In the genomic region with DNA sequence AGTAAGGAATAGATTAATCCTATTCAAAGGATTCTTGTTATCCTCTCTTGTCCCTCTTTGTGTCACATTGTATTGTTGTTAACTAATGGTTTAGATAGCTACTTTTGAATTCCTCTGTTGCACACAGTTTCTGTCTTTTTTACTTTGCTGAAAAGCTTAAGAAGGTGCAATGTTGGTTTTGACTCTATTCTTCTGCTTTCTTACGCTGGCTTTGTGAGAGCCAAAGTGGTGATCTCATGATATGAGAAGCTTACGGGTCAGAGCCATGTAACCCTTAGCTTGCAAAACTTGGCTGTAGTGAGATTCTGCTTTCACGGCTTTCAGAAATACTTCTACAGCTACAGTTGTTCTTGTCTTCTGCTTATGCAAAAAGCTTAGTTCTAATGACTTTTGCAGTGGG, we compare ENCODE assay signal across 15 cellular contexts.
DNase-seq lines count a peak whose midpoint lies in the region; TF ChIP-seq lines count a peak whose summit lies in the region.
"Had no signal": no experiment of that assay in that cellular context is flagged by ENCODE, and none has a peak within 500 bp of the region (broad histone marks: within the 10 kb centered on the region; RNA-seq: fewer than 3 reads in every experiment).

No MANE protein-coding gene starts in this region.

- H3K4me3 Mint-ChIP-seq in CD14-positive monocyte = no peak overlapping the region
- H3K4me3 Mint-ChIP-seq: activated CD8-positive, alpha-beta T cell treated with anti-CD3 and anti-CD28 coated beads, Interleukin-2, amount 10 ng/mL, durations not matched to agents 7 days and 5 days; CD4-positive, CD25-positive, alpha-beta regulatory T cell; central memory CD8-positive, alpha-beta T cell; nephron progenitor cell had no signal

- H4K20me1 ChIP-seq in osteoblast (ENCODE audit: insufficient read depth, low read length) = no peaks in the 10 kb centered on the region

- H3K27ac Mint-ChIP-seq in CD14-positive monocyte = no peak overlapping the region
- H3K27ac Mint-ChIP-seq: activated CD8-positive, alpha-beta T cell treated with anti-CD3 and anti-CD28 coated beads, Interleukin-2, amount 10 ng/mL, durations not matched to agents 7 days and 5 days; CD4-positive, CD25-positive, alpha-beta regulatory T cell; nephron progenitor cell had no signal

- no peaks in the 10 kb centered on the region for H3K36me3 Mint-ChIP-seq in CD14-positive monocyte
- H3K36me3 Mint-ChIP-seq: CD4-positive, CD25-positive, alpha-beta regulatory T cell had no signal

- no peak overlapping the region for H3K4me3 ChIP-seq in osteoblast (ENCODE audit: insufficient read depth, low read length)
- no peak overlapping the region for H3K4me3 ChIP-seq in thyroid gland (replicated peaks in 1 of 3)
- H3K4me3 ChIP-seq: esophagus squamous epithelium had no signal

- TF ChIP-seq POLR2A in thyroid gland (IDR thresholded peaks at IDR 0.05) = no peak

- H3K4me1 Mint-ChIP-seq in CD14-positive monocyte = no peaks in the 10 kb centered on the region
- H3K4me1 Mint-ChIP-seq: CD4-positive, CD25-positive, alpha-beta regulatory T cell; central memory CD8-positive, alpha-beta T cell had no signal

- no peaks in the 10 kb centered on the region for H3K36me3 ChIP-seq in osteoblast (ENCODE audit: insufficient read depth, low read length)
- no peaks in the 10 kb centered on the region for H3K36me3 ChIP-seq in thyroid gland
- H3K36me3 ChIP-seq: esophagus squamous epithelium had no signal

- TF ChIP-seq CTCF in osteoblast (IDR thresholded peaks at IDR 0.05; ENCODE audit: extremely low read depth, low read depth, low read length) (no peak), thyroid gland (IDR thresholded peaks at IDR 0.05) (no peak), CD14-positive monocyte (IDR thresholded peaks at IDR 0.05) (no peak)

- intact Hi-C loops in thyroid gland (cut with DNase I) = no loop called here
- intact Hi-C loops in CD14-positive monocyte (cut with micrococcal nuclease) = no loop called here
- intact Hi-C loops in posterior vena cava (cut with DNase I) = no loop called here

- no peaks in the 10 kb centered on the region for H3K27me3 Mint-ChIP-seq in CD14-positive monocyte (ENCODE audit: low read depth in 3 of 3)
- H3K27me3 Mint-ChIP-seq: CD4-positive, CD25-positive, alpha-beta regulatory T cell; central memory CD8-positive, alpha-beta T cell had no signal

- no peak overlapping the region for H2AFZ ChIP-seq in osteoblast (ENCODE audit: low read length)

- H3K27ac ChIP-seq in osteoblast (ENCODE audit: low read depth, low read length) = no peak overlapping the region
- no peak overlapping the region for H3K27ac ChIP-seq in thyroid gland
- H3K27ac ChIP-seq: esophagus squamous epithelium had no signal

- no peak overlapping the region for H3K4me2 ChIP-seq in osteoblast (ENCODE audit: insufficient read depth, low read length)

- peak; percentile 17 for DNase-seq in AG20443 (ENCODE audit: low spot score)
- peak; percentile 15 for DNase-seq in amniotic epithelial cell (ENCODE audit: low read depth)
- DNase-seq in fibroblast of the conjunctiva (ENCODE audit: low read depth) = peak; percentile 34
- peak; percentile 27 for DNase-seq in osteoblast (ENCODE audit: insufficient read length, low spot score, missing footprints)
- no peak for DNase-seq in thyroid gland
- DNase-seq in CD14-positive monocyte (ENCODE audit: low spot score) = no peak
- no peak for DNase-seq in OCI-M2 (lab: John Stamatoyannopoulos, UW; ENCODE audit: unreplicated experiment)
- DNase-seq in posterior vena cava (ENCODE audit: low spot score) = no peak
- DNase-seq: activated CD8-positive, alpha-beta T cell treated with anti-CD3 and anti-CD28 coated beads, Interleukin-2, amount 10 ng/mL, durations not matched to agents 7 days and 5 days; activated gamma-delta T cell; CD4-positive, CD25-positive, alpha-beta regulatory T cell; esophagus squamous epithelium; NCI-H526 treated with DMSO at 0.1 percent for 48 hours; nephron progenitor cell had no signal

- peaks cover under 1 to 13% (median 3%) of the 10 kb centered on the region in 7 donors for H3K9me3 Mint-ChIP-seq in CD14-positive monocyte
- H3K9me3 Mint-ChIP-seq: nephron progenitor cell had no signal

- H3K27me3 ChIP-seq in osteoblast (ENCODE audit: insufficient read depth, low read length) (no peaks in the 10 kb centered on the region), thyroid gland (no peaks in the 10 kb centered on the region)
- H3K27me3 ChIP-seq: esophagus squamous epithelium had no signal

- 13 to 14% methylated on average over 3 of the region's 3 CpGs for WGBS in thyroid gland, 2 donors

- H3K4me1 ChIP-seq in osteoblast (ENCODE audit: insufficient read depth, low read length) (no peaks in the 10 kb centered on the region), thyroid gland (no peaks in the 10 kb centered on the region)
- H3K4me1 ChIP-seq: esophagus squamous epithelium had no signal

- no peaks in the 10 kb centered on the region for H3K9me3 ChIP-seq in osteoblast (ENCODE audit: low read depth, low read length)
- no peaks in the 10 kb centered on the region for H3K9me3 ChIP-seq in thyroid gland
- H3K9me3 ChIP-seq: esophagus squamous epithelium had no signal

- H3K79me2 ChIP-seq in osteoblast (ENCODE audit: insufficient read depth, low read length) = no peaks in the 10 kb centered on the region

Comparison
In these comparisons a context has a peak if more than half of its experiments do, and no peak if none do; other contexts are left out.
1. DNase-seq: peak in AG20443 (single experiment), amniotic epithelial cell (single experiment), fibroblast of the conjunctiva (single experiment) and osteoblast (single experiment); none in thyroid gland (0 of 2), CD14-positive monocyte (single experiment), OCI-M2 (single experiment) and posterior vena cava (single experiment).